ENCODE assay signal across 8 cellular contexts in the genomic region with DNA sequence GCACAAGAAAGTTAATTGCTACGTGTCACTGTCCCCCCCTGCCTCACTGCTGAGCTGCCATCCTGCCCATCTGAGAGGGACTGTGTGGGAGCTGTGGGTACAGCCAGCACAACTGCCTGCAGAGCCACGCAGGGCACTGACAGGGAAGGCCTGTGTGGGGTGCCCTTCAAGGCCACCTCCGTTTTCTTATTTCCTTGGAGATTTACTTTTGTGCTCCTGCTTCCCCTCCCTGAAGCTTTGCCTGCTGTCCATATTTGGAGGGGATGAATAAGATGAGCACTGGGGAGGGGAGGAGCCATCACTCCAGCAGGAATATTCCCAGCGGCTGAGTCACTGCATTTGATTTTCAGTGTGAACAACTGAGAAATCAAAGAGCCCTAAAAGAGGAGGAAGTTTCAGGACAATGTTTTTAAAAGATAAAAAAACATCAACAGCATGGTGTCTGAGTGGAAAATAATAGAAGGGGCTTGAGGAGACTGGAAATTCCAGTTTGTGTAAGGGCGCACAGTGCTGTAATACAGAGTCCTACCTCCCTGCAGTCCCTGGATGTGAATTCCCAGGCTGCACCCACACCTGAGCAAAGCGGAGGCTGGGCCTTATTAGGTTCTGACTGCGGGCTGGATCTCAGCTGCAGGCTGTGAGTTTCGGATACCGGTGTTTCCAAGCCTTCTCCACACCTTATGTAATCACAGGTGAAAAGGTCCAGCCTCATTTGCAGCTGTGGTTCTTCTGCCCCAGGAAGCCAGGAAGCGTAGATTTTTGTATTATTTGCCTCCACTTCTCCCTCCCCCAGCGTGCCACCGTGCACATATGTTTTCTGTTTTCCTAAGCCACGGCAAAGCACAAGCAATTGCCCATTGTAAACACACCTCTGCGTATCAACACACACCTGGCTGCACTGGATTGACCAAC.
DNase-seq lines count a peak whose midpoint lies in the region; ATAC-seq and TF ChIP-seq lines count a peak whose summit lies in the region.

No MANE protein-coding gene starts in this region.

- BruUV-seq in PC-9 (replicated peaks; lab: Mats Ljungman, UMichigan), result TSS peak; percentile 56

- peaks cover 30% of the 10 kb centered on the region for H3K4me1 Mint-ChIP-seq in activated CD8-positive, alpha-beta T cell treated with anti-CD3 and anti-CD28 coated beads for 36 hours (ENCODE audit: low read depth)

- H2AFZ ChIP-seq in PC-9, result no peak overlapping the region

- H3K36me3 Mint-ChIP-seq in activated CD8-positive, alpha-beta T cell treated with anti-CD3 and anti-CD28 coated beads for 36 hours (ENCODE audit: low read depth), result peaks cover 27% of the 10 kb centered on the region

- H3K9ac ChIP-seq in rectal smooth muscle tissue (ENCODE audit: low read length), result no peak overlapping the region

- H3K27me3 ChIP-seq in PC-9 (ENCODE audit: insufficient read depth, low read depth) (no peaks in the 10 kb centered on the region), rectal smooth muscle tissue (ENCODE audit: control insufficient read depth, insufficient read depth, low read length) (no peaks in the 10 kb centered on the region), SJCRH30 (no peaks in the 10 kb centered on the region)

- H3K27ac ChIP-seq in PC-9, result peak overlapping the region; percentile 96
- H3K27ac ChIP-seq in rectal smooth muscle tissue (ENCODE audit: low read depth, low read length), result peak overlapping the region; percentile 78
- H3K27ac ChIP-seq in SJCRH30, result no peak overlapping the region

- peak; percentile 27 for DNase-seq in NCI-H1092 treated with DMSO at 0.1 percent for 48 hours (lab: John Stamatoyannopoulos, UW)
- DNase-seq in NCI-H1092 (lab: John Stamatoyannopoulos, UW), result no peak
- peak; percentile 85 to 93 for DNase-seq in PC-9
- peak; percentile 69 for DNase-seq in fibroblast of peridontal ligament (ENCODE audit: extremely low read depth)
- no peak for DNase-seq in activated CD8-positive, alpha-beta T cell treated with anti-CD3 and anti-CD28 coated beads for 36 hours
- no peak for DNase-seq in SJCRH30

- POLR2A ChIA-PET in PC-9 (lab: Charles Lee; ENCODE audit: unreplicated experiment), result interaction anchor here (0.5 to 0.7 kb wide), 4 partner anchors 53 to 1097 kb away, joined by 3 to 7 read pairs (median 4); no protein-coding TSS in a partner anchor
- POLR2A ChIA-PET in activated CD8-positive, alpha-beta T cell treated with anti-CD3 and anti-CD28 coated beads for 36 hours (lab: Charles Lee), result interaction anchor here (1.1 kb wide), 1 partner anchor 11 kb away, joined by 3 read pairs; no protein-coding TSS in a partner anchor

- no peak for ATAC-seq in activated CD8-positive, alpha-beta T cell treated with anti-CD3 and anti-CD28 coated beads for 36 hours
- ATAC-seq in HG03432 (IDR thresholded peaks at IDR 0.05; ENCODE audit: unreplicated experiment), result no peak

- CTCF ChIA-PET in PC-9 (lab: Charles Lee), result interaction anchor here (0.6 kb wide), 2 partner anchors 82 to 294 kb away, joined by 7 to 18 read pairs; no protein-coding TSS in a partner anchor
- CTCF ChIA-PET in activated CD8-positive, alpha-beta T cell treated with anti-CD3 and anti-CD28 coated beads for 36 hours (lab: Charles Lee), result no interaction called here

- no peaks in the 10 kb centered on the region for H3K27me3 Mint-ChIP-seq in activated CD8-positive, alpha-beta T cell treated with anti-CD3 and anti-CD28 coated beads for 36 hours

- no peaks in the 10 kb centered on the region for H3K9me3 ChIP-seq in PC-9 (ENCODE audit: insufficient read depth, low read depth)
- H3K9me3 ChIP-seq in SJCRH30 (replicated peaks), result no peaks in the 10 kb centered on the region

- H3F3A ChIP-seq in PC-9 (ENCODE audit: insufficient read depth, low read depth), result peaks cover 53% of the 10 kb centered on the region

- H4K20me1 ChIP-seq in PC-9 (ENCODE audit: insufficient read depth), result no peaks in the 10 kb centered on the region

- H3K36me3 ChIP-seq in PC-9 (ENCODE audit: low read depth) (peaks cover 10% of the 10 kb centered on the region; the same call in 1 of the 2 replicates), rectal smooth muscle tissue (ENCODE audit: control insufficient read depth, insufficient read depth, low read length) (no peaks in the 10 kb centered on the region), SJCRH30 (no peaks in the 10 kb centered on the region)

- no peak overlapping the region for H3K4me3 Mint-ChIP-seq in activated CD8-positive, alpha-beta T cell treated with anti-CD3 and anti-CD28 coated beads for 36 hours

- H3K4me3 ChIP-seq in PC-9 (peak overlapping the region; percentile 45; the same call in 1 of the 2 replicates), rectal smooth muscle tissue (ENCODE audit: low read length) (peak overlapping the region; percentile 37), SJCRH30 (no peak overlapping the region)

- no peaks in the 10 kb centered on the region for H3K9me2 ChIP-seq in PC-9 (ENCODE audit: insufficient read depth)

- H3K4me1 ChIP-seq in PC-9 (replicated peaks; ENCODE audit: insufficient read depth) (peaks cover 64% of the 10 kb centered on the region), rectal smooth muscle tissue (ENCODE audit: control insufficient read depth, insufficient read depth, low read length) (peaks cover 39% of the 10 kb centered on the region), SJCRH30 (peaks cover 8% of the 10 kb centered on the region; the same call in 1 of the 2 replicates)

- intact Hi-C loops in PC-9 (cut with micrococcal nuclease; ENCODE audit: unreplicated experiment), result loop anchor here (1.0 to 10.0 kb wide), 8 partner anchors 8 to 1327 kb away; partner anchors contain the start of gene ETV6
- intact Hi-C loops in activated CD8-positive, alpha-beta T cell treated with anti-CD3 and anti-CD28 coated beads for 36 hours (cut with micrococcal nuclease), result no loop called here

- H3K79me2 ChIP-seq in PC-9 (ENCODE audit: low read depth), result peaks cover 47% of the 10 kb centered on the region

- H3K4me2 ChIP-seq in PC-9, result peak overlapping the region; percentile 81

- no peak for TF ChIP-seq CTCF in PC-9 (conservative IDR thresholded peaks at IDR 0.05)
- TF ChIP-seq CTCF in activated CD8-positive, alpha-beta T cell treated with anti-CD3 and anti-CD28 coated beads for 36 hours (IDR thresholded peaks at IDR 0.05), result no peak

- H3K9me3 Mint-ChIP-seq in activated CD8-positive, alpha-beta T cell treated with anti-CD3 and anti-CD28 coated beads for 36 hours, result no peaks in the 10 kb centered on the region

- H3K27ac Mint-ChIP-seq in activated CD8-positive, alpha-beta T cell treated with anti-CD3 and anti-CD28 coated beads for 36 hours, result no peak overlapping the region

Comparison
In these comparisons a context has a peak if more than half of its experiments do, and no peak if none do; other contexts are left out.
1. DNase-seq: peak in NCI-H1092 treated with DMSO at 0.1 percent for 48 hours (single experiment), PC-9 (2 of 2) and fibroblast of peridontal ligament (single experiment); none in NCI-H1092 (single experiment), activated CD8-positive, alpha-beta T cell treated with anti-CD3 and anti-CD28 coated beads for 36 hours (single experiment) and SJCRH30 (0 of 2).